In genomic region chr7:92550194-92550593, GRCh38 we compare ENCODE assay signal across 25 cellular contexts.
"Had no signal": no experiment of that assay in that cellular context is flagged by ENCODE, and none has a peak within 500 bp of the region (broad histone marks: within the 10 kb centered on the region; RNA-seq: fewer than 3 reads in every experiment).

No MANE protein-coding gene starts in this region.

- H2AFZ ChIP-seq: hepatocyte had no signal

- H3K36me3 ChIP-seq: esophagus squamous epithelium, left lung, lower lobe of right lung, ovary, right lobe of liver, suprapubic skin, transverse colon, upper lobe of right lung, uterus had no signal

- ATAC-seq: effector memory CD8-positive, alpha-beta T cell; left lung; lower lobe of right lung; naive thymus-derived CD8-positive, alpha-beta T cell; psoas muscle; right lobe of liver; stimulated activated naive CD8-positive, alpha-beta T cell treated with anti-CD3 and anti-CD28 coated beads, Interleukin-15, amount 100 ng/mL, for 72 hours; upper lobe of right lung had no signal

- H3K27ac ChIP-seq: coronary artery, esophagus squamous epithelium, hepatocyte, left lung, lower lobe of right lung, ovary, psoas muscle, right lobe of liver, suprapubic skin, transverse colon, upper lobe of right lung, uterus had no signal

- DNase-seq: effector memory CD8-positive, alpha-beta T cell; erythroblast; esophagus squamous epithelium; kidney; left lung; lower lobe of right lung; naive thymus-derived CD8-positive, alpha-beta T cell; nephron progenitor cell; occipital lobe; ovary; psoas muscle; right lobe of liver; stimulated activated CD4-positive, alpha-beta T cell treated with anti-CD3 and anti-CD28 coated beads, Interleukin-12 subunit alpha, Interleukin-12 subunit beta, amount 100 ng/mL, for 4 hours; stimulated activated CD4-positive, alpha-beta T cell treated with anti-CD3 and anti-CD28 coated beads, Interleukin-1b, Interleukin-23, amount 100 ng/mL, for 48 hours; stimulated activated CD4-positive, alpha-beta T cell treated with anti-CD3 and anti-CD28 coated beads, Interleukin-4, amount 100 ng/mL, for 1 hour; stimulated activated CD8-positive, alpha-beta memory T cell treated with anti-CD3 and anti-CD28 coated beads, Interleukin-4, amount 100 ng/mL, for 48 hours; stimulated activated naive CD4-positive, alpha-beta T cell; stimulated activated naive CD8-positive, alpha-beta T cell treated with anti-CD3 and anti-CD28 coated beads, Interleukin-15, amount 100 ng/mL, for 72 hours; transverse colon; upper lobe of right lung; uterus had no signal

- H3K4me1 ChIP-seq: esophagus squamous epithelium, left lung, lower lobe of right lung, psoas muscle, right lobe of liver, suprapubic skin, transverse colon, upper lobe of right lung, uterus had no signal

- H3K4me3 ChIP-seq: coronary artery, esophagus squamous epithelium, hepatocyte, left lung, lower lobe of right lung, ovary, psoas muscle, right lobe of liver, smooth muscle cell, suprapubic skin, transverse colon, upper lobe of right lung, uterus had no signal

- H3K27me3 ChIP-seq: esophagus squamous epithelium, hepatocyte, left lung, ovary, right lobe of liver, suprapubic skin, transverse colon, upper lobe of right lung, uterus had no signal

- H3K4me2 ChIP-seq: hepatocyte, smooth muscle cell had no signal

- H3K9me3 ChIP-seq: esophagus squamous epithelium, left lung, lower lobe of right lung, ovary, psoas muscle, right lobe of liver, suprapubic skin, transverse colon, upper lobe of right lung, uterus had no signal
